In genomic region chr11:43738600-43739409, GRCh38 we compare ENCODE assay signal across 1 cellular context.
TF ChIP-seq lines count a peak whose summit lies in the region.

No MANE protein-coding gene starts in this region.

TF ChIP-seq in K562, 482 proteins besides CTCF, POLR2A, EP300 and RAD21 (continued from another document and continues in another):
- TF ChIP-seq CEBPG (CRISPR knock-in tag; IDR thresholded peaks at IDR 0.05) (no peak), CEBPG (tag; conservative IDR thresholded peaks at IDR 0.05 in 1 of 2, IDR thresholded peaks at IDR 0.05 in 1 of 2) (0 out of 4 replicates have a peak, but pooled peaks of 1 of the 2 experiments have one; percentile 34), ZNF175 (CRISPR knock-in tag; IDR thresholded peaks at IDR 0.05; ENCODE audit: low read depth) (no peak), ZNF780A (CRISPR knock-in tag; IDR thresholded peaks at IDR 0.05) (no peak), ARID3B (CRISPR knock-in tag; IDR thresholded peaks at IDR 0.05; ENCODE audit: borderline replicate concordance) (no peak), ZNF274 (IDR thresholded peaks at IDR 0.05; ENCODE audit: borderline replicate concordance, low read depth, low read length) (no peak), CREB3 (tag; conservative IDR thresholded peaks at IDR 0.05; ENCODE audit: low read depth) (peak; percentile 24; the same call in 1 of the 2 replicates), UBTF (IDR thresholded peaks at IDR 0.05; ENCODE audit: borderline replicate concordance in 1 of 2, low read depth in 2 of 2, low read length in 2 of 2) (peak in 1 of 2 experiments; percentile 23; a peak in 1 of 4 replicates), SAP30 (IDR thresholded peaks at IDR 0.05; ENCODE audit: borderline replicate concordance, insufficient read depth, low read depth, low read length, poor library complexity, severe bottlenecking) (no peak), ZNF436 (CRISPR knock-in tag; IDR thresholded peaks at IDR 0.05) (no peak), ZNF384 (IDR thresholded peaks at IDR 0.05; ENCODE audit: low read depth, low read length) (no peak), FOXJ3 (CRISPR knock-in tag; IDR thresholded peaks at IDR 0.05) (no peak), SAFB2 (IDR thresholded peaks at IDR 0.05; ENCODE audit: borderline replicate concordance, low read depth, low read length, severe bottlenecking) (no peak), RBM34 (IDR thresholded peaks at IDR 0.05; ENCODE audit: borderline replicate concordance, insufficient read depth, low read length) (no peak), GTF2F1 (IDR thresholded peaks at IDR 0.05; ENCODE audit: low read depth, low read length) (no peak), MITF (IDR thresholded peaks at IDR 0.05) (no peak), ZNF431 (CRISPR knock-in tag; IDR thresholded peaks at IDR 0.05) (no peak), CBX5 (IDR thresholded peaks at IDR 0.05; ENCODE audit: borderline replicate concordance, low read depth) (no peak), ZNF282 (CRISPR knock-in tag; IDR thresholded peaks at IDR 0.05) (no peak), ZNF12 (CRISPR knock-in tag; IDR thresholded peaks at IDR 0.05) (peak; percentile 67; the same call in 1 of the 2 replicates), FOXK2 (conservative IDR thresholded peaks at IDR 0.05 in 1 of 2, IDR thresholded peaks at IDR 0.05 in 1 of 2; ENCODE audit: low read depth in 2 of 2) (peak; percentile 24 to 45; a peak in 1 of 4 replicates), FIP1L1 (IDR thresholded peaks at IDR 0.05; ENCODE audit: low read depth, low read length, poor library complexity, severe bottlenecking) (no peak), SMARCE1 (IDR thresholded peaks at IDR 0.05) (0 out of 2 replicates have a peak, but pooled peaks have one; percentile 44), ZNF143 (CRISPR knock-in tag; IDR thresholded peaks at IDR 0.05) (no peak), RNF2 (IDR thresholded peaks at IDR 0.05) (no peak), MEIS2 (IDR thresholded peaks at IDR 0.05; ENCODE audit: partially characterized antibody) (peak; percentile 18), MCM2 (IDR thresholded peaks at IDR 0.05; ENCODE audit: low read depth) (no peak), HMBOX1 (IDR thresholded peaks at IDR 0.05) (peak; percentile 55), TBL1XR1 (IDR thresholded peaks at IDR 0.05; ENCODE audit: low read length in 2 of 2) (0 out of 4 replicates have a peak, but pooled peaks of 1 of the 2 experiments have one; percentile 31), KAT7 (CRISPR knock-in tag; IDR thresholded peaks at IDR 0.05; ENCODE audit: borderline replicate concordance) (no peak), LARP7 (IDR thresholded peaks at IDR 0.05) (no peak), ZNF717 (CRISPR knock-in tag; IDR thresholded peaks at IDR 0.05) (no peak), ZNF263 (CRISPR knock-in tag; IDR thresholded peaks at IDR 0.05; ENCODE audit: borderline replicate concordance) (no peak), ZNF695 (CRISPR knock-in tag; IDR thresholded peaks at IDR 0.05) (no peak), RFX7 (CRISPR knock-in tag; IDR thresholded peaks at IDR 0.05) (no peak), ZNF518B (CRISPR knock-in tag; IDR thresholded peaks at IDR 0.05) (no peak), ZNF551 (CRISPR knock-in tag; IDR thresholded peaks at IDR 0.05) (no peak), TSC22D4 (tag; IDR thresholded peaks at IDR 0.05) (no peak), DNMT1 (IDR thresholded peaks at IDR 0.05) (no peak)
- TF ChIP-seq, protein P1, sequence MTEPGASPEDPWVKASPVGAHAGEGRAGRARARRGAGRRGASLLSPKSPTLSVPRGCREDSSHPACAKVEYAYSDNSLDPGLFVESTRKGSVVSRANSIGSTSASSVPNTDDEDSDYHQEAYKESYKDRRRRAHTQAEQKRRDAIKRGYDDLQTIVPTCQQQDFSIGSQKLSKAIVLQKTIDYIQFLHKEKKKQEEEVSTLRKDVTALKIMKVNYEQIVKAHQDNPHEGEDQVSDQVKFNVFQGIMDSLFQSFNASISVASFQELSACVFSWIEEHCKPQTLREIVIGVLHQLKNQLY (CRISPR knock-in tag; conservative IDR thresholded peaks at IDR 0.05): no peak
- TF ChIP-seq, protein P2, sequence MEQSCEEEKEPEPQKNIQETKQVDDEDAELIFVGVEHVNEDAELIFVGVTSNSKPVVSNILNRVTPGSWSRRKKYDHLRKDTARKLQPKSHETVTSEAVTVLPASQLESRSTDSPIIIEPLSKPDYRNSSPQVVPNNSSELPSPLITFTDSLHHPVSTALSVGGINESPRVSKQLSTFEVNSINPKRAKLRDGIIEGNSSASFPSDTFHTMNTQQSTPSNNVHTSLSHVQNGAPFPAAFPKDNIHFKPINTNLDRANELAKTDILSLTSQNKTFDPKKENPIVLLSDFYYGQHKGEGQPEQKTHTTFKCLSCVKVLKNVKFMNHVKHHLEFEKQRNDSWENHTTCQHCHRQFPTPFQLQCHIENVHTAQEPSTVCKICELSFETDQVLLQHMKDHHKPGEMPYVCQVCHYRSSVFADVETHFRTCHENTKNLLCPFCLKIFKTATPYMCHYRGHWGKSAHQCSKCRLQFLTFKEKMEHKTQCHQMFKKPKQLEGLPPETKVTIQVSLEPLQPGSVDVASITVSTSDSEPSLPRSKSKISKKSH (CRISPR knock-in tag; IDR thresholded peaks at IDR 0.05): no peak
- TF ChIP-seq, protein P3, sequence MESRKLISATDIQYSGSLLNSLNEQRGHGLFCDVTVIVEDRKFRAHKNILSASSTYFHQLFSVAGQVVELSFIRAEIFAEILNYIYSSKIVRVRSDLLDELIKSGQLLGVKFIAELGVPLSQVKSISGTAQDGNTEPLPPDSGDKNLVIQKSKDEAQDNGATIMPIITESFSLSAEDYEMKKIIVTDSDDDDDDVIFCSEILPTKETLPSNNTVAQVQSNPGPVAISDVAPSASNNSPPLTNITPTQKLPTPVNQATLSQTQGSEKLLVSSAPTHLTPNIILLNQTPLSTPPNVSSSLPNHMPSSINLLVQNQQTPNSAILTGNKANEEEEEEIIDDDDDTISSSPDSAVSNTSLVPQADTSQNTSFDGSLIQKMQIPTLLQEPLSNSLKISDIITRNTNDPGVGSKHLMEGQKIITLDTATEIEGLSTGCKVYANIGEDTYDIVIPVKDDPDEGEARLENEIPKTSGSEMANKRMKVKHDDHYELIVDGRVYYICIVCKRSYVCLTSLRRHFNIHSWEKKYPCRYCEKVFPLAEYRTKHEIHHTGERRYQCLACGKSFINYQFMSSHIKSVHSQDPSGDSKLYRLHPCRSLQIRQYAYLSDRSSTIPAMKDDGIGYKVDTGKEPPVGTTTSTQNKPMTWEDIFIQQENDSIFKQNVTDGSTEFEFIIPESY (CRISPR knock-in tag; IDR thresholded peaks at IDR 0.05): no peak
- TF ChIP-seq, protein P4, sequence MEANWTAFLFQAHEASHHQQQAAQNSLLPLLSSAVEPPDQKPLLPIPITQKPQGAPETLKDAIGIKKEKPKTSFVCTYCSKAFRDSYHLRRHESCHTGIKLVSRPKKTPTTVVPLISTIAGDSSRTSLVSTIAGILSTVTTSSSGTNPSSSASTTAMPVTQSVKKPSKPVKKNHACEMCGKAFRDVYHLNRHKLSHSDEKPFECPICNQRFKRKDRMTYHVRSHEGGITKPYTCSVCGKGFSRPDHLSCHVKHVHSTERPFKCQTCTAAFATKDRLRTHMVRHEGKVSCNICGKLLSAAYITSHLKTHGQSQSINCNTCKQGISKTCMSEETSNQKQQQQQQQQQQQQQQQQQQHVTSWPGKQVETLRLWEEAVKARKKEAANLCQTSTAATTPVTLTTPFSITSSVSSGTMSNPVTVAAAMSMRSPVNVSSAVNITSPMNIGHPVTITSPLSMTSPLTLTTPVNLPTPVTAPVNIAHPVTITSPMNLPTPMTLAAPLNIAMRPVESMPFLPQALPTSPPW (CRISPR knock-in tag; IDR thresholded peaks at IDR 0.05): no peak
